Comparison of ENCODE assay signal across 20 cellular contexts in genomic region chr7:100621554-100621953, GRCh38. TPM values are rescaled to one million over a fixed set of nuclear protein-coding genes. Genes with fewer than 3 reads are reported as not detected.
"Had no signal": no experiment of that assay in that cellular context is flagged by ENCODE, and none has a peak within 500 bp of the region (broad histone marks: within the 10 kb centered on the region; RNA-seq: fewer than 3 reads in every experiment).

No MANE protein-coding gene starts in this region.

- FAIRE-seq: astrocyte, islet of Langerhans had no signal

- H3K4me1 Mint-ChIP-seq: endodermal cell had no signal

- H3K4me3 Mint-ChIP-seq: activated T-helper 1 cell treated with anti-CD3 and anti-CD28 coated beads, Interleukin-12 subunit alpha, Interleukin-12 subunit beta, Interleukin-2, Interleukin-4 antibody, amounts not matched to agents 30 ng/mL and 10 ng/mL and 1 ng/mL, durations not matched to agents 14 hours and 24 hours and 36 hours; endodermal cell had no signal

- H3K27ac Mint-ChIP-seq: activated T-helper 1 cell treated with anti-CD3 and anti-CD28 coated beads, Interleukin-12 subunit alpha, Interleukin-12 subunit beta, Interleukin-2, Interleukin-4 antibody, amounts not matched to agents 30 ng/mL and 10 ng/mL and 1 ng/mL, durations not matched to agents 14 hours and 24 hours and 36 hours; endodermal cell had no signal

- H3K27ac ChIP-seq: cardiac muscle cell, dorsolateral prefrontal cortex, gastrocnemius medialis, heart right ventricle, SJSA1, skin epidermis, transverse colon had no signal

- H3K27me3 ChIP-seq: cardiac muscle cell, dorsolateral prefrontal cortex, heart right ventricle, SJSA1, transverse colon had no signal

- H3K4me1 ChIP-seq: gastrocnemius medialis had no signal

- H3K36me3 ChIP-seq: cardiac muscle cell, gastrocnemius medialis, SJSA1, transverse colon had no signal

- DNase-seq: activated CD8-positive, alpha-beta memory T cell treated with anti-CD3 and anti-CD28 coated beads for 24 hours; dorsolateral prefrontal cortex; endodermal cell; erythroblast; gastrocnemius medialis; heart right ventricle; left colon; posterior cingulate gyrus; stimulated activated CD4-positive, alpha-beta T cell treated with anti-CD3 and anti-CD28 coated beads, Interleukin-4, amount 100 ng/mL, for 24 hours; stimulated activated naive CD4-positive, alpha-beta T cell; T1000; transverse colon had no signal

- H3K9me3 Mint-ChIP-seq: activated T-helper 1 cell treated with anti-CD3 and anti-CD28 coated beads, Interleukin-12 subunit alpha, Interleukin-12 subunit beta, Interleukin-2, Interleukin-4 antibody, amounts not matched to agents 30 ng/mL and 10 ng/mL and 1 ng/mL, durations not matched to agents 14 hours and 24 hours and 36 hours; endodermal cell had no signal

- ATAC-seq: gastrocnemius medialis, heart right ventricle, left colon had no signal

- H3K4me3 ChIP-seq: cardiac muscle cell, dorsolateral prefrontal cortex, gastrocnemius medialis, heart right ventricle, SJSA1, skin epidermis, transverse colon had no signal

- H3K9me3 ChIP-seq: gastrocnemius medialis, heart right ventricle, SJSA1, transverse colon had no signal

RNA-seq across cellular contexts. Expression of gene PCOLCE, which starts 19.4 kb away (rescaled TPM):
- total RNA-seq: lung microvascular endothelial cell had no signal

RNA-seq across cellular contexts. Expression of gene TFR2, which starts 19.8 kb away (rescaled TPM):
- total RNA-seq: SJSA1 had no signal
- polyA plus RNA-seq: cardiac muscle cell had no signal

RNA-seq across cellular contexts. Expression of gene ACTL6B, which starts 34.7 kb away (rescaled TPM):
- total RNA-seq: activated T-helper 1 cell treated with anti-CD3 and anti-CD28 coated beads, Interleukin-12 subunit alpha, Interleukin-12 subunit beta, Interleukin-2, Interleukin-4 antibody, amounts not matched to agents 30 ng/mL and 10 ng/mL and 1 ng/mL, durations not matched to agents 14 hours and 24 hours and 36 hours; astrocyte; cardiac muscle cell; endodermal cell; gastrocnemius medialis; heart right ventricle; lung microvascular endothelial cell; SJSA1; subcutaneous adipose tissue; transverse colon had no signal
- polyA plus RNA-seq: cardiac muscle cell, heart right ventricle had no signal

RNA-seq across cellular contexts. Expression of gene FBXO24, which starts 35.4 kb away (rescaled TPM):
- total RNA-seq: gastrocnemius medialis had no signal
